In the genomic region with DNA sequence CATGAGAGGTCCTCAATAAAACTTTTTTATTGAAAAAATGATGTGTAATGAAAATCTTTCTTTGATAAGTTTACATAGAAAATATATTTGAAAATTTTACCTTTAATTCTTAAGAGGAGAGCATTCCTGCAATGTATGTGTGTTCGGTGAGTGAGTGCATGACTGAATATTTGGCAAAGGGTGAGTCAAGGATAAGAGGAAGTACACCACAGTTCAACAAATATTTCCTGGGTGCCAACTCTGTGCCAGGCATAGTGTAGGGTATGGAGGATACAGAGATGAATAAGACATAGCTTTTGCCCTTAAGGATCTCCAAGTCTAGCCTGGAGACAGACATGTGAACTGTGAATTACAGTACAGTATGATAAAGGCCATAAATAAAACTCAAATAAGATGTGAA, we compare ENCODE assay signal across 37 cellular contexts.
"Had no signal": no experiment of that assay in that cellular context is flagged by ENCODE, and none has a peak within 500 bp of the region (broad histone marks: within the 10 kb centered on the region; RNA-seq: fewer than 3 reads in every experiment).

No MANE protein-coding gene starts in this region.

- H3K9me3 ChIP-seq: adrenal gland, body of pancreas had no signal

- H3K27me3 Mint-ChIP-seq: activated naive CD4-positive, alpha-beta T cell treated with anti-CD3 and anti-CD28 coated beads, Interleukin-2, amount 10 ng/mL, durations not matched to agents 7 days and 5 days had no signal

- H3K4me3 Mint-ChIP-seq: activated B cell treated with CpG ODN at 0.5 μM for 24 hours; activated CD4-positive, alpha-beta memory T cell treated with anti-CD3 and anti-CD28 coated beads for 36 hours; activated CD4-positive, alpha-beta T cell treated with anti-CD3 and anti-CD28 coated beads, Interleukin-2, amount 10 ng/mL, durations not matched to agents 24 days and 14 days; activated CD8-positive, alpha-beta T cell treated with anti-CD3 and anti-CD28 coated beads for 36 hours; activated naive CD4-positive, alpha-beta T cell treated with anti-CD3 and anti-CD28 coated beads, Interleukin-2, amount 10 ng/mL, durations not matched to agents 7 days and 5 days; activated naive CD4-positive, alpha-beta T cell treated with anti-CD3 and anti-CD28 coated beads, Interleukin-2, amount 50 U/mL, for 24 hours; activated naive CD8-positive, alpha-beta T cell treated with anti-CD3 and anti-CD28 coated beads for 36 hours; activated T-cell treated with anti-CD3 and anti-CD28 coated beads, Interleukin-2, amount 50 U/mL, for 4 hours; activated T-cell treated with anti-CD3 and anti-CD28 coated beads, Interleukin-2, amount 50 U/mL, for 72 hours; activated T-helper 1 cell treated with anti-CD3 and anti-CD28 coated beads, Interleukin-12 subunit alpha, Interleukin-12 subunit beta, Interleukin-2, Interleukin-4 antibody, amounts not matched to agents 30 ng/mL and 10 ng/mL and 1 ng/mL, durations not matched to agents 14 hours and 24 hours and 36 hours; activated T-helper 17 cell treated with anti-CD3 and anti-CD28 coated beads, Interleukin-2, amount 50 U/mL, for 72 hours; central memory CD8-positive, alpha-beta T cell; T-helper 1 cell treated with Interleukin-12 subunit alpha and Interleukin-12 subunit beta and Interleukin-4 antibody, amounts not matched to agents 30 μg/mL and 1 μg/mL, for 36 hours; T-helper 2 cell treated with Interferon-gamma antibody and Interleukin-4, amounts not matched to agents 5 μg/mL and 100 μg/mL, for 36 hours had no signal

- ATAC-seq: activated CD8-positive, alpha-beta T cell treated with anti-CD3 and anti-CD28 coated beads for 36 hours; activated T-cell treated with anti-CD3 and anti-CD28 coated beads, Interleukin-2, amount 50 U/mL, for 4 hours; activated T-cell treated with anti-CD3 and anti-CD28 coated beads, Interleukin-2, amount 50 U/mL, for 72 hours; activated T-helper 17 cell treated with anti-CD3 and anti-CD28 coated beads, Interleukin-2, amount 50 U/mL, for 72 hours; body of pancreas had no signal

- DNase-seq: activated B cell treated with CpG ODN at 0.5 μM for 24 hours; activated CD4-positive, alpha-beta memory T cell treated with anti-CD3 and anti-CD28 coated beads for 36 hours; activated CD4-positive, alpha-beta T cell treated with anti-CD3 and anti-CD28 coated beads for 4 hours; activated CD4-positive, alpha-beta T cell treated with anti-CD3 and anti-CD28 coated beads, Interleukin-2, amount 10 ng/mL, durations not matched to agents 24 days and 14 days; activated CD4-positive, alpha-beta T cell treated with anti-CD3 and anti-CD28 coated beads, Interleukin-2, amount 50 U/mL, for 1 hour; activated CD4-positive, alpha-beta T cell treated with anti-CD3 and anti-CD28 coated beads, Interleukin-2, amount 50 U/mL, for 4 hours; activated CD4-positive, CD25-positive, alpha-beta regulatory T cell treated with anti-CD3 and anti-CD28 coated beads, Interleukin-2, amount 50 U/mL, for 72 hours; activated CD8-positive, alpha-beta memory T cell treated with anti-CD3 and anti-CD28 coated beads, Interleukin-2, amount 50 U/mL, for 4 hours; activated CD8-positive, alpha-beta T cell treated with anti-CD3 and anti-CD28 coated beads for 36 hours; activated effector memory CD4-positive, alpha-beta T cell treated with anti-CD3 and anti-CD28 coated beads, Interleukin-2, amount 50 U/mL, for 16 hours; activated gamma-delta T cell treated with Interleukin-2 at 50 U/mL for 16 hours; activated naive CD4-positive, alpha-beta T cell treated with anti-CD3 and anti-CD28 coated beads, Interleukin-2, amount 10 ng/mL, durations not matched to agents 7 days and 5 days; activated naive CD4-positive, alpha-beta T cell treated with Interleukin-2 at 50 U/mL for 16 hours; activated naive CD8-positive, alpha-beta T cell treated with anti-CD3 and anti-CD28 coated beads for 36 hours; activated T-cell treated with anti-CD3 and anti-CD28 coated beads for 4 hours; activated T-cell treated with anti-CD3 and anti-CD28 coated beads, Interleukin-2, amount 50 U/mL, for 1 hour; activated T-cell treated with anti-CD3 and anti-CD28 coated beads, Interleukin-2, amount 50 U/mL, for 4 hours; activated T-cell treated with anti-CD3 and anti-CD28 coated beads, Interleukin-2, amount 50 U/mL, for 72 hours; adrenal gland; amniotic stem cell; aorta; body of pancreas; brain microvascular endothelial cell; caudate nucleus; cerebellar nuclear complex; T-helper 1 cell; T-helper 2 cell; T-helper 9 cell had no signal

- H3K36me3 ChIP-seq: adrenal gland, brain microvascular endothelial cell, breast epithelium, cardiac muscle cell had no signal

- H3K9me3 Mint-ChIP-seq: activated B cell treated with CpG ODN at 0.5 μM for 24 hours; activated CD4-positive, alpha-beta memory T cell treated with anti-CD3 and anti-CD28 coated beads for 36 hours; activated CD4-positive, alpha-beta T cell treated with anti-CD3 and anti-CD28 coated beads, Interleukin-2, amount 10 ng/mL, durations not matched to agents 24 days and 14 days; activated CD8-positive, alpha-beta T cell treated with anti-CD3 and anti-CD28 coated beads for 36 hours; activated naive CD4-positive, alpha-beta T cell treated with anti-CD3 and anti-CD28 coated beads, Interleukin-2, amount 10 ng/mL, durations not matched to agents 7 days and 5 days; activated naive CD4-positive, alpha-beta T cell treated with anti-CD3 and anti-CD28 coated beads, Interleukin-2, amount 50 U/mL, for 24 hours; activated naive CD8-positive, alpha-beta T cell treated with anti-CD3 and anti-CD28 coated beads for 36 hours; activated T-cell treated with anti-CD3 and anti-CD28 coated beads, Interleukin-2, amount 50 U/mL, for 4 hours; activated T-helper 1 cell treated with anti-CD3 and anti-CD28 coated beads, Interleukin-12 subunit alpha, Interleukin-12 subunit beta, Interleukin-2, Interleukin-4 antibody, amounts not matched to agents 30 ng/mL and 10 ng/mL and 1 ng/mL, durations not matched to agents 14 hours and 24 hours and 36 hours; activated T-helper 17 cell treated with anti-CD3 and anti-CD28 coated beads, Interleukin-2, amount 50 U/mL, for 72 hours; central memory CD8-positive, alpha-beta T cell; T-helper 1 cell treated with Interleukin-12 subunit alpha and Interleukin-12 subunit beta and Interleukin-4 antibody, amounts not matched to agents 30 μg/mL and 1 μg/mL, for 36 hours; T-helper 2 cell treated with Interferon-gamma antibody and Interleukin-4, amounts not matched to agents 5 μg/mL and 100 μg/mL, for 36 hours had no signal

- H3K27me3 ChIP-seq: body of pancreas, brain microvascular endothelial cell, cardiac muscle cell had no signal

- H3K27ac Mint-ChIP-seq: activated B cell treated with CpG ODN at 0.5 μM for 24 hours; activated CD4-positive, alpha-beta memory T cell treated with anti-CD3 and anti-CD28 coated beads for 36 hours; activated CD4-positive, alpha-beta T cell treated with anti-CD3 and anti-CD28 coated beads, Interleukin-2, amount 10 ng/mL, durations not matched to agents 24 days and 14 days; activated CD8-positive, alpha-beta T cell treated with anti-CD3 and anti-CD28 coated beads for 36 hours; activated naive CD4-positive, alpha-beta T cell treated with anti-CD3 and anti-CD28 coated beads, Interleukin-2, amount 10 ng/mL, durations not matched to agents 7 days and 5 days; activated naive CD4-positive, alpha-beta T cell treated with anti-CD3 and anti-CD28 coated beads, Interleukin-2, amount 50 U/mL, for 24 hours; activated naive CD8-positive, alpha-beta T cell treated with anti-CD3 and anti-CD28 coated beads for 36 hours; activated T-cell treated with anti-CD3 and anti-CD28 coated beads, Interleukin-2, amount 50 U/mL, for 72 hours; activated T-helper 1 cell treated with anti-CD3 and anti-CD28 coated beads, Interleukin-12 subunit alpha, Interleukin-12 subunit beta, Interleukin-2, Interleukin-4 antibody, amounts not matched to agents 30 ng/mL and 10 ng/mL and 1 ng/mL, durations not matched to agents 14 hours and 24 hours and 36 hours; activated T-helper 17 cell treated with anti-CD3 and anti-CD28 coated beads, Interleukin-2, amount 50 U/mL, for 72 hours; T-helper 1 cell treated with Interleukin-12 subunit alpha and Interleukin-12 subunit beta and Interleukin-4 antibody, amounts not matched to agents 30 μg/mL and 1 μg/mL, for 36 hours; T-helper 2 cell treated with Interferon-gamma antibody and Interleukin-4, amounts not matched to agents 5 μg/mL and 100 μg/mL, for 36 hours had no signal

- H3K27ac ChIP-seq: adrenal gland, body of pancreas, brain microvascular endothelial cell, breast epithelium, cardiac muscle cell, VCaP had no signal

- H3K36me3 Mint-ChIP-seq: activated CD4-positive, alpha-beta memory T cell treated with anti-CD3 and anti-CD28 coated beads for 36 hours; activated naive CD4-positive, alpha-beta T cell treated with anti-CD3 and anti-CD28 coated beads, Interleukin-2, amount 10 ng/mL, durations not matched to agents 7 days and 5 days; activated naive CD4-positive, alpha-beta T cell treated with anti-CD3 and anti-CD28 coated beads, Interleukin-2, amount 50 U/mL, for 24 hours; activated naive CD8-positive, alpha-beta T cell treated with anti-CD3 and anti-CD28 coated beads for 36 hours had no signal

- H3K4me1 Mint-ChIP-seq: activated B cell treated with CpG ODN at 0.5 μM for 24 hours; activated CD4-positive, alpha-beta T cell treated with anti-CD3 and anti-CD28 coated beads, Interleukin-2, amount 10 ng/mL, durations not matched to agents 24 days and 14 days; activated naive CD4-positive, alpha-beta T cell treated with anti-CD3 and anti-CD28 coated beads, Interleukin-2, amount 10 ng/mL, durations not matched to agents 7 days and 5 days; activated naive CD4-positive, alpha-beta T cell treated with anti-CD3 and anti-CD28 coated beads, Interleukin-2, amount 50 U/mL, for 24 hours; activated naive CD8-positive, alpha-beta T cell treated with anti-CD3 and anti-CD28 coated beads for 36 hours; activated T-helper 17 cell treated with anti-CD3 and anti-CD28 coated beads, Interleukin-2, amount 50 U/mL, for 72 hours; central memory CD8-positive, alpha-beta T cell had no signal

- H3K4me1 ChIP-seq: adrenal gland, body of pancreas, breast epithelium had no signal

- H3K4me3 ChIP-seq: adrenal gland, body of pancreas, breast epithelium, cardiac muscle cell had no signal
